In the genomic region with DNA sequence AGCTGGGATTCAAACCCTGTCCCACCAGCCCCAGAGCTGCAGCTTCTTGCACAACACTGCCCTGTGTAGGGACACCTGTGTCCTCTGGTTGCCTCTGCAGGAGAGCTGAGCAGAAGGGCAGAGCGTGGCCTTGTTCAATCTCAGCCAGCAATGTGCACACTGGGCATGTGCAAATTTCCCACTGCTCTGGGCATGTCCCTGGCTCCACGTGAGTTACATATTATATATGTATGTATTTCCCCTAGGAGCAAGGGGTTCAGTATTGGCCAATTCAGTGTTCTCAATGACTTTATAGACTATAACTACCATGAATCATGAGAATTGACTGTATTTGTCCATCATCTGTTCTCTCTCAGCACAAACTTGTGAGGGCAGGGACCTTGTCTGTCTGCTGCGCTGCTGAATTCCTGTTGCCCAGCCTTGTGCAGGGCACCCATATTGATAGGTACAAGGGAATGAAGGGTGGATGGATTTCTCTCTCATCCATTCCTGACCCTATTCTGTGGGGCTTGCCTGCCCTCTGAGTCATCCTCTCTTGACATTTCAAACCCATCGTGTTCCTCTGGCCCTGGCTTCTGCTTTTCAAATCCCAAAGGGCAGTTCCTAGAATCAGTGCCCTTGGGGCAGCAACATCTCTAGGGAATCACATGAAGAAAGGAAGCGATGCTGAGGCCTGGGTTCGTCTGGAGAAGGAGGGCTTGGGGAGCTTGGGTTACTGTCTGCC, we compare ENCODE assay signal across 18 cellular contexts.
A peak's percentile ranks its signal among the peaks of the same experiment; 100 is the strongest.
DNase-seq lines count a peak whose midpoint lies in the region; ATAC-seq and TF ChIP-seq lines count a peak whose summit lies in the region.
"Had no signal": no experiment of that assay in that cellular context is flagged by ENCODE, and none has a peak within 500 bp of the region (broad histone marks: within the 10 kb centered on the region; RNA-seq: fewer than 3 reads in every experiment).

No MANE protein-coding gene starts in this region.

- in situ Hi-C loops in ACHN (cut with HindIII; ENCODE audit: low pct_ligation_motif_present, low pct_unique_long_range_greater_than_20kb, low sequenced_read_pairs), result no loop called here

- no peak for ATAC-seq in GM19324 (IDR thresholded peaks at IDR 0.05; ENCODE audit: low FRiP score, unreplicated experiment)

- peak overlapping the region; percentile 62 for H3K27ac Mint-ChIP-seq in Caco-2 (ENCODE audit: unreplicated experiment)
- H3K27ac Mint-ChIP-seq: CD14-positive monocyte; T-helper 1 cell treated with Interleukin-12 subunit alpha and Interleukin-12 subunit beta and Interleukin-4 antibody, amounts not matched to agents 30 μg/mL and 1 μg/mL, for 36 hours had no signal

- peaks cover 31% of the 10 kb centered on the region for H3K4me1 ChIP-seq in BLaER1
- peaks cover 10% of the 10 kb centered on the region for H3K4me1 ChIP-seq in Caco-2
- H3K4me1 ChIP-seq in osteoblast (ENCODE audit: insufficient read depth, low read length), result no peaks in the 10 kb centered on the region
- H3K4me1 ChIP-seq: HAP-1 had no signal

- H4K20me1 ChIP-seq in BLaER1 (no peaks in the 10 kb centered on the region), osteoblast (ENCODE audit: insufficient read depth, low read length) (no peaks in the 10 kb centered on the region)

- no peak overlapping the region for H3K27ac ChIP-seq in BLaER1
- H3K27ac ChIP-seq in osteoblast (ENCODE audit: low read depth, low read length), result no peak overlapping the region
- H3K27ac ChIP-seq: PC-9 had no signal

- CTCF ChIA-PET in Caco-2 (lab: Charles Lee), result interaction anchor here (1.1 kb wide), 1 partner anchor 183 kb away, joined by 3 read pairs; no protein-coding TSS in a partner anchor

- no peaks in the 10 kb centered on the region for H3K79me2 ChIP-seq in osteoblast (ENCODE audit: insufficient read depth, low read length)

- no peaks in the 10 kb centered on the region for H3K36me3 ChIP-seq in BLaER1
- no peaks in the 10 kb centered on the region for H3K36me3 ChIP-seq in Caco-2 (ENCODE audit: control insufficient read depth, insufficient read depth, low read length)
- H3K36me3 ChIP-seq in osteoblast (ENCODE audit: insufficient read depth, low read length), result no peaks in the 10 kb centered on the region
- H3K36me3 ChIP-seq: HAP-1 had no signal

- no peaks in the 10 kb centered on the region for H3K36me3 Mint-ChIP-seq in Caco-2 (ENCODE audit: insufficient read depth, unreplicated experiment)
- H3K36me3 Mint-ChIP-seq: CD14-positive monocyte had no signal

- POLR2A ChIA-PET in Caco-2 (lab: Charles Lee), result no interaction called here

- no peaks in the 10 kb centered on the region for H3K27me3 Mint-ChIP-seq in Caco-2 (ENCODE audit: insufficient read depth, unreplicated experiment)

- no peak for TF ChIP-seq CTCF in Caco-2 (IDR thresholded peaks at IDR 0.05; ENCODE audit: insufficient read depth in 1 of 2, low read depth in 1 of 2, low read length in 1 of 2, severe bottlenecking in 1 of 2, unreplicated experiment in 1 of 2)
- TF ChIP-seq CTCF in NB4 (IDR thresholded peaks at IDR 0.05; ENCODE audit: low read depth, low read length), result no peak
- TF ChIP-seq CTCF in osteoblast (IDR thresholded peaks at IDR 0.05; ENCODE audit: extremely low read depth, low read depth, low read length), result no peak

- H3K4me2 ChIP-seq in BLaER1, result peak overlapping the region; percentile 47
- no peak overlapping the region for H3K4me2 ChIP-seq in osteoblast (ENCODE audit: insufficient read depth, low read length)
- H3K4me2 ChIP-seq: PC-9 had no signal

- BruUV-seq in Caco-2 (replicated peaks; lab: Mats Ljungman, UMichigan), result no TSS peak

- 0 out of 2 replicates have a peak overlapping the region, but pooled peaks have one; percentile 11 for H3K9ac ChIP-seq in BLaER1

- H3K4me1 Mint-ChIP-seq in Caco-2 (ENCODE audit: low read depth, unreplicated experiment), result no peaks in the 10 kb centered on the region
- H3K4me1 Mint-ChIP-seq: CD14-positive monocyte had no signal

- no peaks in the 10 kb centered on the region for H3K9me3 Mint-ChIP-seq in Caco-2 (ENCODE audit: unreplicated experiment)
- H3K9me3 Mint-ChIP-seq: CD14-positive monocyte; T-helper 1 cell treated with Interleukin-12 subunit alpha and Interleukin-12 subunit beta and Interleukin-4 antibody, amounts not matched to agents 30 μg/mL and 1 μg/mL, for 36 hours had no signal

- H3K4me3 Mint-ChIP-seq in Caco-2 (ENCODE audit: unreplicated experiment), result no peak overlapping the region
- H3K4me3 Mint-ChIP-seq: CD14-positive monocyte; T-helper 1 cell treated with Interleukin-12 subunit alpha and Interleukin-12 subunit beta and Interleukin-4 antibody, amounts not matched to agents 30 μg/mL and 1 μg/mL, for 36 hours had no signal

- H3K27me3 ChIP-seq in BLaER1 (no peaks in the 10 kb centered on the region), Caco-2 (replicated peaks; ENCODE audit: control insufficient read depth, insufficient read depth, low read length) (no peaks in the 10 kb centered on the region), osteoblast (ENCODE audit: insufficient read depth, low read length) (peaks cover 28% of the 10 kb centered on the region)

- no peak for TF ChIP-seq POLR2A in NB4 (IDR thresholded peaks at IDR 0.05; ENCODE audit: extremely low read depth, insufficient read length)

- DNase-seq in Caco-2 (no peak), NB4 (ENCODE audit: low read depth) (peak; percentile 89), foreskin melanocyte (peak; percentile 65), ACHN (no peak), osteoblast (ENCODE audit: insufficient read length, low spot score, missing footprints) (no peak), midbrain (lab: John Stamatoyannopoulos, UW) (no peak)
- DNase-seq: DMS153, MM.1S, NCI-H1417 treated with DMSO at 0.1 percent for 48 hours, NCI-H1930, NCI-H345, NCI-H524 treated with DMSO at 0.1 percent for 48 hours, PC-9 had no signal

- no peak overlapping the region for H2AFZ ChIP-seq in osteoblast (ENCODE audit: low read length)
- H2AFZ ChIP-seq: PC-9 had no signal

- H3K9me3 ChIP-seq in BLaER1, result no peaks in the 10 kb centered on the region
- H3K9me3 ChIP-seq in Caco-2, result no peaks in the 10 kb centered on the region
- no peaks in the 10 kb centered on the region for H3K9me3 ChIP-seq in osteoblast (ENCODE audit: low read depth, low read length)
- H3K9me3 ChIP-seq: HAP-1 had no signal

- intact Hi-C loops in Caco-2 (cut with micrococcal nuclease; ENCODE audit: unreplicated experiment), result no loop called here

- H3K4me3 ChIP-seq in BLaER1, result no peak overlapping the region
- H3K4me3 ChIP-seq in Caco-2 (ENCODE audit: low read depth, low read length), result no peak overlapping the region
- no peak overlapping the region for H3K4me3 ChIP-seq in NB4 (ENCODE audit: low read depth, low read length)
- no peak overlapping the region for H3K4me3 ChIP-seq in osteoblast (ENCODE audit: insufficient read depth, low read length)
- H3K4me3 ChIP-seq: HAP-1, PC-9 had no signal

Comparison
In these comparisons a context has a peak if more than half of its experiments do, and no peak if none do; other contexts are left out.
1. DNase-seq: peak in NB4 (single experiment) and foreskin melanocyte (single experiment); none in Caco-2 (0 of 2), ACHN (single experiment), osteoblast (single experiment) and midbrain (single experiment).